8 cellular contexts compared by ENCODE assay signal in genomic region chr16:1772908-1773702, GRCh38. TPM values are rescaled to one million over a fixed set of nuclear protein-coding genes. Genes with fewer than 3 reads are reported as not detected.
DNase-seq lines count a peak whose midpoint lies in the region; ATAC-seq lines count a peak whose summit lies in the region.

Gene MRPS34 (minus strand): TSS chr16:1773134. CDS start chr16:1773119, 15 bp downstream.

- DNase-seq in EL, result peak; percentile 84
- peak; percentile 82 for DNase-seq in HCEC 1CT
- peak; percentile 90 to 96 (median 92) for DNase-seq in NCI-H1417 (lab: John Stamatoyannopoulos, UW)
- DNase-seq in amniotic stem cell (lab: John Stamatoyannopoulos, UW), result peak; percentile 74
- DNase-seq in left ventricle myocardium superior, result peak; percentile 90
- DNase-seq in pulmonary artery endothelial cell (ENCODE audit: low read depth, low spot score), result peak; percentile 44

- ATAC-seq in left ventricle myocardium superior, result peak; percentile 72

- peak within 1 kb of the TSS; percentile 99 for H3K27ac Mint-ChIP-seq in T-helper 1 cell treated with Interleukin-12 subunit alpha and Interleukin-12 subunit beta and Interleukin-4 antibody, amounts not matched to agents 30 μg/mL and 1 μg/mL, for 36 hours

- H3K4me1 Mint-ChIP-seq in T-helper 1 cell treated with Interleukin-12 subunit alpha and Interleukin-12 subunit beta and Interleukin-4 antibody, amounts not matched to agents 30 μg/mL and 1 μg/mL, for 36 hours (ENCODE audit: low read depth), result peaks cover 4% of the 10 kb centered on the region

- peaks cover 11% of the 10 kb centered on the region for H3K36me3 Mint-ChIP-seq in T-helper 1 cell treated with Interleukin-12 subunit alpha and Interleukin-12 subunit beta and Interleukin-4 antibody, amounts not matched to agents 30 μg/mL and 1 μg/mL, for 36 hours (ENCODE audit: low read depth)

- H3K9me3 Mint-ChIP-seq in T-helper 1 cell treated with Interleukin-12 subunit alpha and Interleukin-12 subunit beta and Interleukin-4 antibody, amounts not matched to agents 30 μg/mL and 1 μg/mL, for 36 hours, result no peaks in the 10 kb centered on the region

- peak within 1 kb of the TSS; percentile 82 for H3K27ac ChIP-seq in urinary bladder (ENCODE audit: low read depth)

- WGBS in urinary bladder, result under 1% methylated on average over 108 of the region's 108 CpGs

- H3K4me1 ChIP-seq in urinary bladder (ENCODE audit: insufficient read depth), result no peaks in the 10 kb centered on the region

- peaks cover 5% of the 10 kb centered on the region for H3K36me3 ChIP-seq in urinary bladder (ENCODE audit: insufficient read depth)

- H3K4me3 Mint-ChIP-seq in T-helper 1 cell treated with Interleukin-12 subunit alpha and Interleukin-12 subunit beta and Interleukin-4 antibody, amounts not matched to agents 30 μg/mL and 1 μg/mL, for 36 hours, result peak within 1 kb of the TSS; percentile 100

- H3K4me3 ChIP-seq in urinary bladder (ENCODE audit: low read depth, low read length), result peak within 1 kb of the TSS; percentile 94

- no peaks in the 10 kb centered on the region for H3K27me3 Mint-ChIP-seq in T-helper 1 cell treated with Interleukin-12 subunit alpha and Interleukin-12 subunit beta and Interleukin-4 antibody, amounts not matched to agents 30 μg/mL and 1 μg/mL, for 36 hours (ENCODE audit: low read depth)

- intact Hi-C loops in left ventricle myocardium superior (cut with micrococcal nuclease), result no loop called here

RNA-seq across cellular contexts. Expression of gene MRPS34, which starts in this region (rescaled TPM):
- total RNA-seq in left ventricle myocardium superior (85.9 TPM), pulmonary artery endothelial cell (91.0 and 100 TPM in 2 replicates), urinary bladder (21.9 TPM)
- 98.2 TPM for polyA plus RNA-seq in urinary bladder

Comparison
In these comparisons a context has a peak if more than half of its experiments do, and no peak if none do; other contexts are left out.
1. Peak in every context shown above with its lines: DNase-seq, ATAC-seq, H3K4me3 ChIP-seq and H3K27ac ChIP-seq.